ENCODE assay signal across 14 cellular contexts in the genomic region with DNA sequence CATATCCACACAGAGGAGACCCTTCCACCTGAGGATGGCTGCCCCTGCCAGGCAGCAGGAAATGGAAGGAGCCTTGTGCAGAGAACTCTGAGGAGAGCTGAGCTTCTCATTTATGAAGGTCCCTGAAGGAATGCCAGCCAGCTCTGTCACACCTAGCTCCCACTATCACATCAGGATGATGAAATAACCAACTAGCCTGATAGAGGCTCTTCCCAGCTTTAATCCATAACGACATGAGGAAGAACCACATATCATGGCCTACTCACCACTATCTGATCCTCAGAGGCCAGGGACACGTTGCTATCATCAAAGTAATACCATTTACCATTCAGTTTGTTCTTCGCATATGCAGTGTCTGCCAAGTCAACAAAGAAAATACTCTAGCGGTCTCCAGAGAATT. TPM values are rescaled to one million over a fixed set of nuclear protein-coding genes. Genes with fewer than 3 reads are reported as not detected.
DNase-seq lines count a peak whose midpoint lies in the region; ATAC-seq, FAIRE-seq and TF ChIP-seq lines count a peak whose summit lies in the region.
"Had no signal": no experiment of that assay in that cellular context is flagged by ENCODE, and none has a peak within 500 bp of the region (broad histone marks: within the 10 kb centered on the region; RNA-seq: fewer than 3 reads in every experiment).

No MANE protein-coding gene starts in this region.

- H3K27ac ChIP-seq in ACC112 (ENCODE audit: low read depth, low read length): peak overlapping the region; percentile 45
- peak overlapping the region; percentile 56 for H3K27ac ChIP-seq in OCI-LY1 (ENCODE audit: low read depth, low read length, poor library complexity, severe bottlenecking)
- H3K27ac ChIP-seq in sigmoid colon: peak overlapping the region; percentile 86 to 96 (median 94)
- H3K27ac ChIP-seq: KMS-11 had no signal

- H3K9me3 ChIP-seq in OCI-LY1 (ENCODE audit: low read length) (no peaks in the 10 kb centered on the region), sigmoid colon (no peaks in the 10 kb centered on the region)

- no peak overlapping the region for H3K9ac ChIP-seq in OCI-LY1 (ENCODE audit: low read length)
- H3K9ac ChIP-seq: KMS-11 had no signal

- H3K4me1 ChIP-seq in ACC112 (ENCODE audit: control insufficient read depth, insufficient read depth, low read length, unreplicated experiment) (peaks cover 34% of the 10 kb centered on the region), OCI-LY1 (ENCODE audit: insufficient read depth, low read length, severe bottlenecking) (peaks cover 20% of the 10 kb centered on the region), sigmoid colon (peaks cover 0 to 25% (median 19%) of the 10 kb centered on the region in 4 donors)

- no peak for FAIRE-seq in H54 (lab: Jason Lieb, UNC)

- peaks cover 8% of the 10 kb centered on the region for H3K4me1 Mint-ChIP-seq in nephron progenitor cell

- peaks cover 4% of the 10 kb centered on the region; the same call in 1 of the 2 replicates for H3F3A ChIP-seq in OCI-LY1 (ENCODE audit: insufficient read depth, low read length)

- H3K27ac Mint-ChIP-seq in nephron progenitor cell: no peak overlapping the region
- H3K27ac Mint-ChIP-seq: WTC11 had no signal

- H2AFZ ChIP-seq in ACC112 (ENCODE audit: low read length, unreplicated experiment) (no peak overlapping the region), OCI-LY1 (ENCODE audit: low read length) (no peak overlapping the region)

- TF ChIP-seq CTCF in OCI-LY1 (IDR thresholded peaks at IDR 0.05; ENCODE audit: low read length) (no peak), sigmoid colon (IDR thresholded peaks at IDR 0.05) (no peak), nephron progenitor cell (IDR thresholded peaks at IDR 0.05) (no peak)

- H3K36me3 Mint-ChIP-seq in nephron progenitor cell (ENCODE audit: low read depth): peaks cover 65% of the 10 kb centered on the region

- H3K4me2 ChIP-seq in OCI-LY1 (ENCODE audit: low read length): no peak overlapping the region
- H3K4me2 ChIP-seq: KMS-11 had no signal

- H3K36me3 ChIP-seq in ACC112 (ENCODE audit: insufficient read depth, low read length) (peaks cover 3% of the 10 kb centered on the region; the same call in 1 of the 2 replicates), OCI-LY1 (ENCODE audit: insufficient read depth, low read length) (peaks cover 46% of the 10 kb centered on the region), sigmoid colon (peaks cover 0 to 49% (median 9%) of the 10 kb centered on the region in 4 donors)

- H3K9me3 Mint-ChIP-seq in nephron progenitor cell: no peaks in the 10 kb centered on the region
- H3K9me3 Mint-ChIP-seq: WTC11 had no signal

- H3K4me3 ChIP-seq in ACC112 (ENCODE audit: low read depth, low read length): no peak overlapping the region
- H3K4me3 ChIP-seq in OCI-LY1 (ENCODE audit: low read depth, low read length, poor library complexity, severe bottlenecking): no peak overlapping the region
- no peak overlapping the region for H3K4me3 ChIP-seq in sigmoid colon

- WGBS in sigmoid colon, 2 donors: 74 to 75% methylated on average over 4 of the region's 4 CpGs

- DNase-seq in erythroblast (lab: John Stamatoyannopoulos, UW) (peak; percentile 18 to 32), sigmoid colon (no peak), H54 (ENCODE audit: insufficient read length, low spot score) (no peak), nephron progenitor cell (no peak)
- DNase-seq: COR-L47, HCEC 1CT, kidney glomerular epithelial cell had no signal

- TF ChIP-seq POLR2A in erythroblast (IDR thresholded peaks at IDR 0.05; ENCODE audit: low read length): no peak
- TF ChIP-seq POLR2A in sigmoid colon (IDR thresholded peaks at IDR 0.05): no peak
- no peak for TF ChIP-seq POLR2A in H54 (IDR thresholded peaks at IDR 0.05; ENCODE audit: low read depth, low read length)

- TF ChIP-seq EP300 in sigmoid colon (IDR thresholded peaks at IDR 0.05): no peak

- H3K4me3 Mint-ChIP-seq in nephron progenitor cell: no peak overlapping the region

- H3K9me2 ChIP-seq in OCI-LY1 (ENCODE audit: low read depth, low read length): no peaks in the 10 kb centered on the region

- intact Hi-C loops in sigmoid colon (cut with DNase I): loop anchor here (5.0 kb wide), 1 partner anchor 61 kb away; no protein-coding TSS in a partner anchor

- peaks cover 3% of the 10 kb centered on the region for H3K27me3 Mint-ChIP-seq in nephron progenitor cell (ENCODE audit: low read depth, poor library complexity)

- no peaks in the 10 kb centered on the region for H3K79me2 ChIP-seq in ACC112 (ENCODE audit: control insufficient read depth, insufficient read depth, low read length, unreplicated experiment)
- H3K79me2 ChIP-seq in OCI-LY1 (ENCODE audit: insufficient read depth, low read length): no peaks in the 10 kb centered on the region

- ATAC-seq in GM18520 (IDR thresholded peaks at IDR 0.05; ENCODE audit: unreplicated experiment) (no peak), GM21390 (IDR thresholded peaks at IDR 0.05; ENCODE audit: unreplicated experiment) (no peak)
- ATAC-seq: esophagus mucosa, WTC11 had no signal

- no peaks in the 10 kb centered on the region for H3K27me3 ChIP-seq in ACC112 (ENCODE audit: insufficient read depth, low read length)
- no peaks in the 10 kb centered on the region for H3K27me3 ChIP-seq in OCI-LY1 (ENCODE audit: insufficient read depth, low read length)
- H3K27me3 ChIP-seq in sigmoid colon: no peaks in the 10 kb centered on the region

- no peaks in the 10 kb centered on the region for H4K20me1 ChIP-seq in OCI-LY1 (ENCODE audit: insufficient read depth, low read length)

RNA-seq across cellular contexts. Expression of a gene that starts 1.5 kb away (rescaled TPM):
- total RNA-seq in sigmoid colon: 10 to 100 TPM in 1 of 4 donors, 1 to 10 TPM in 3; 2.5 to 19.4 (median 4.5) TPM
- polyA plus RNA-seq in sigmoid colon: 1 to 10 TPM; 1.2 to 7.5 (median 1.8) TPM

Comparison
In these comparisons a context has a peak if more than half of its experiments do, and no peak if none do; other contexts are left out.
1. DNase-seq: peak in erythroblast (2 of 2); none in sigmoid colon (single experiment), H54 (single experiment) and nephron progenitor cell (single experiment).
2. Peak in every context shown above with its lines, with median percentiles within 50 percentile points of each other: H3K27ac ChIP-seq.